25 cellular contexts compared by ENCODE assay signal in the genomic region with DNA sequence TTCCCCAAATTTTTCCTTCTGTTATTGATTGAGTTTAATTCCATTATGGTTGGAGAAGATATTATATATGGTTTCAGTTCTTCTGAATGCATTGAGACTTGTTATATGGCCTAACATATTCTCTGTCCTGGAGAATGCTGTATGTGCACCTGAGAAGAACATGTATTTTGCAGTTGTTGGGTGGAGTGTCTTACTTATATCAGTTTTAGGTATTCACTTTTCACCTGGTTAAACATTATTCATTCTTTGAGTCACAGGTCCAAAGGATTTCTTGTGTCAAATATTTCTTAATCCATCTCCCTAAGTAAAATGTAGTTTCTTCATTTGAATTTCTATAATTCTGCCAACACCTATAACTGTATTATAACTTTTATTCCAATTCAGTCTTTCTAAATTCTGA. TPM values are rescaled to one million over a fixed set of nuclear protein-coding genes. Genes with fewer than 3 reads are reported as not detected.
"Had no signal": no experiment of that assay in that cellular context is flagged by ENCODE, and none has a peak within 500 bp of the region (broad histone marks: within the 10 kb centered on the region; RNA-seq: fewer than 3 reads in every experiment).

No MANE protein-coding gene starts in this region.

- H3K36me3 ChIP-seq: ascending aorta, MG63 had no signal

- H3K9ac ChIP-seq: KMS-11 had no signal

- H3K27ac Mint-ChIP-seq: activated CD8-positive, alpha-beta T cell treated with anti-CD3 and anti-CD28 coated beads, Interleukin-2, amount 10 ng/mL, durations not matched to agents 7 days and 5 days; activated naive CD4-positive, alpha-beta T cell treated with anti-CD3 and anti-CD28 coated beads, Interleukin-2, amount 50 U/mL, for 24 hours; activated T-helper 1 cell treated with anti-CD3 and anti-CD28 coated beads, Interleukin-12 subunit alpha, Interleukin-12 subunit beta, Interleukin-2, Interleukin-4 antibody, amounts not matched to agents 30 ng/mL and 10 ng/mL and 1 ng/mL, durations not matched to agents 14 hours and 24 hours and 36 hours; T-helper 1 cell treated with Interleukin-12 subunit alpha and Interleukin-12 subunit beta and Interleukin-4 antibody, amounts not matched to agents 30 μg/mL and 1 μg/mL, for 36 hours; WTC11 had no signal

- H3K27me3 ChIP-seq: ascending aorta, body of pancreas, MG63 had no signal

- H3K4me3 ChIP-seq: ascending aorta, body of pancreas, MG63 had no signal

- H3K27ac ChIP-seq: ascending aorta, body of pancreas, KMS-11 had no signal

- H3K9me3 ChIP-seq: ascending aorta, body of pancreas, MG63 had no signal

- DNase-seq: activated CD4-positive, alpha-beta T cell treated with anti-CD3 and anti-CD28 coated beads for 48 hours; activated CD4-positive, alpha-beta T cell treated with anti-CD3 and anti-CD28 coated beads, Interleukin-2, amount 50 U/mL, for 4 hours; activated CD4-positive, CD25-positive, alpha-beta regulatory T cell treated with anti-CD3 and anti-CD28 coated beads, Interleukin-2, amount 50 U/mL, for 72 hours; activated CD8-positive, alpha-beta memory T cell treated with anti-CD3 and anti-CD28 coated beads, Interleukin-2, amount 50 U/mL, for 48 hours; activated CD8-positive, alpha-beta T cell treated with anti-CD3 and anti-CD28 coated beads, Interleukin-2, amount 10 ng/mL, durations not matched to agents 7 days and 5 days; activated effector memory CD4-positive, alpha-beta T cell treated with Interleukin-2 at 50 U/mL for 16 hours; activated naive CD4-positive, alpha-beta T cell; activated T-cell treated with anti-CD3 and anti-CD28 coated beads, Interleukin-2, amount 50 U/mL, for 1 hour; body of pancreas; MG63; MV-4-11; NCI-H1092 treated with DMSO at 0.1 percent for 48 hours; NCI-H1417 treated with DMSO at 0.1 percent for 48 hours; NCI-H1694; NCI-H2029; NCI-H345; NCI-H510A treated with DMSO at 0.1 percent for 48 hours; SHP77 treated with DMSO at 0.1 percent for 48 hours had no signal

- H3K9me3 Mint-ChIP-seq: activated naive CD4-positive, alpha-beta T cell treated with anti-CD3 and anti-CD28 coated beads, Interleukin-2, amount 50 U/mL, for 24 hours; activated T-helper 1 cell treated with anti-CD3 and anti-CD28 coated beads, Interleukin-12 subunit alpha, Interleukin-12 subunit beta, Interleukin-2, Interleukin-4 antibody, amounts not matched to agents 30 ng/mL and 10 ng/mL and 1 ng/mL, durations not matched to agents 14 hours and 24 hours and 36 hours; T-helper 1 cell treated with Interleukin-12 subunit alpha and Interleukin-12 subunit beta and Interleukin-4 antibody, amounts not matched to agents 30 μg/mL and 1 μg/mL, for 36 hours had no signal

- H3K4me3 Mint-ChIP-seq: activated CD8-positive, alpha-beta T cell treated with anti-CD3 and anti-CD28 coated beads, Interleukin-2, amount 10 ng/mL, durations not matched to agents 7 days and 5 days; activated naive CD4-positive, alpha-beta T cell treated with anti-CD3 and anti-CD28 coated beads, Interleukin-2, amount 50 U/mL, for 24 hours; activated T-helper 1 cell treated with anti-CD3 and anti-CD28 coated beads, Interleukin-12 subunit alpha, Interleukin-12 subunit beta, Interleukin-2, Interleukin-4 antibody, amounts not matched to agents 30 ng/mL and 10 ng/mL and 1 ng/mL, durations not matched to agents 14 hours and 24 hours and 36 hours; T-helper 1 cell treated with Interleukin-12 subunit alpha and Interleukin-12 subunit beta and Interleukin-4 antibody, amounts not matched to agents 30 μg/mL and 1 μg/mL, for 36 hours; WTC11 had no signal

- H3K36me3 Mint-ChIP-seq: WTC11 had no signal

- H3K4me1 ChIP-seq: body of pancreas had no signal

RNA-seq across cellular contexts. Expression of gene ACKR2, which starts 17.8 kb away (rescaled TPM):
- total RNA-seq: SK-MEL-5 had no signal

RNA-seq across cellular contexts. Expression of gene CYP8B1, which starts 48.7 kb away (rescaled TPM):
- total RNA-seq: activated CD8-positive, alpha-beta T cell treated with anti-CD3 and anti-CD28 coated beads, Interleukin-2, amount 10 ng/mL, durations not matched to agents 7 days and 5 days; activated T-helper 1 cell treated with anti-CD3 and anti-CD28 coated beads, Interleukin-12 subunit alpha, Interleukin-12 subunit beta, Interleukin-2, Interleukin-4 antibody, amounts not matched to agents 30 ng/mL and 10 ng/mL and 1 ng/mL, durations not matched to agents 14 hours and 24 hours and 36 hours; body of pancreas; SK-MEL-5 had no signal

RNA-seq across cellular contexts. Expression of gene CCDC13, which starts 54.0 kb away (rescaled TPM):
- total RNA-seq: activated T-helper 1 cell treated with anti-CD3 and anti-CD28 coated beads, Interleukin-12 subunit alpha, Interleukin-12 subunit beta, Interleukin-2, Interleukin-4 antibody, amounts not matched to agents 30 ng/mL and 10 ng/mL and 1 ng/mL, durations not matched to agents 14 hours and 24 hours and 36 hours had no signal
